ENCODE assay signal across 8 cellular contexts in the genomic region with DNA sequence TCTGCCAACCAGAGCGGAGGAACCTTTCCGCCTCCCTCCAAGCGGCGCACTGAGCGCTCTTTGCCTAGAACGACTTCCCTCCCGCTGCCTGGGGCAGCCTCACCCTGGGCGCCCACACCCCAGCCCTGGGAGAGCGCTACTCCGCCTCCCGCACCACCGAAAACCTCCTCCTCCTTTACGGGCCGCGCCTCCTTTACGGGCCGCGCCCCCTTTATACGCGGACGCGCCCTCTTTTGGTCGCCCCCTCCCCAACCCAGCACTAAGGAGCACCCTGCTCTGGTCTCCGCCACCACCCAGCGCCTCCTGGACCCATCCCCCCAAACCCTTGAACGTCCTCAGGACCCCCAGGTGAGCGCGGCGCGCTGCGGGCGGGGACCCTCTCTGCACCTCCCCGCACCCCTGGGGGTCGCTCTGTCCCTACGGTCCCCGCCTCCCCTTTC. TPM values are rescaled to one million over a fixed set of nuclear protein-coding genes. Genes with fewer than 3 reads are reported as not detected.
DNase-seq lines count a peak whose midpoint lies in the region; ATAC-seq and TF ChIP-seq lines count a peak whose summit lies in the region.

No MANE protein-coding gene starts in this region.

- H3K36me3 ChIP-seq in OCI-LY7 (ENCODE audit: insufficient read depth, low read length) (no peaks in the 10 kb centered on the region), vagina (no peaks in the 10 kb centered on the region)
- H3K36me3 ChIP-seq in naive thymus-derived CD4-positive, alpha-beta T cell (ENCODE audit: control insufficient read depth in 2 of 3, insufficient read depth in 3 of 3, low read length in 3 of 3): no peaks in the 10 kb centered on the region

- no peak for TF ChIP-seq POLR2A in vagina (IDR thresholded peaks at IDR 0.05)

- no peaks in the 10 kb centered on the region for H3K27me3 ChIP-seq in naive thymus-derived CD4-positive, alpha-beta T cell (ENCODE audit: control insufficient read depth in 2 of 2, insufficient read depth in 2 of 2, low read length in 2 of 2)
- no peaks in the 10 kb centered on the region for H3K27me3 ChIP-seq in vagina

- no peaks in the 10 kb centered on the region for H4K20me1 ChIP-seq in OCI-LY7 (ENCODE audit: insufficient read depth, low read length)

- DNase-seq in GM12864 (ENCODE audit: low read depth) (no peak), OCI-LY7 (ENCODE audit: low spot score) (peak; percentile 66), vagina (ENCODE audit: extremely low spot score in 2 of 2) (no peak), inferior parietal cortex (ENCODE audit: extremely low spot score) (no peak), NCI-H187 treated with DMSO at 0.1 percent for 48 hours (lab: John Stamatoyannopoulos, UW) (no peak)
- peak; percentile 38 for DNase-seq in central memory CD4-positive, alpha-beta T cell
- peak in 6 of 9 donors; percentile 7 to 44 (median 28) for DNase-seq in naive thymus-derived CD4-positive, alpha-beta T cell

- intact Hi-C loops in OCI-LY7 (cut with micrococcal nuclease; ENCODE audit: unreplicated experiment): loop anchor here (2.0 kb wide), 1 partner anchor 42 kb away; no protein-coding TSS in a partner anchor
- intact Hi-C loops in naive thymus-derived CD4-positive, alpha-beta T cell (cut with micrococcal nuclease): loop anchor here in 1 of 2 donors (1.0 to 5.0 kb wide), 3 partner anchors 38 to 1881 kb away; a partner anchor contains a TSS
- intact Hi-C loops in vagina (cut with DNase I): no loop called here

- no peak for TF ChIP-seq CTCF in GM12864 (IDR thresholded peaks at IDR 0.05; ENCODE audit: low read depth, low read length, missing control alignments)
- TF ChIP-seq CTCF in OCI-LY7 (conservative IDR thresholded peaks at IDR 0.05; ENCODE audit: low read length): no peak
- TF ChIP-seq CTCF in vagina (IDR thresholded peaks at IDR 0.05): no peak

- no TSS peak for BruUV-seq in OCI-LY7 (replicated peaks; lab: Mats Ljungman, UMichigan)

- no peaks in the 10 kb centered on the region for H3K36me3 Mint-ChIP-seq in naive thymus-derived CD4-positive, alpha-beta T cell

- H3K9me3 ChIP-seq in OCI-LY7 (ENCODE audit: low read length): no peaks in the 10 kb centered on the region
- no peaks in the 10 kb centered on the region for H3K9me3 ChIP-seq in naive thymus-derived CD4-positive, alpha-beta T cell (ENCODE audit: control insufficient read depth in 2 of 3, low read length in 3 of 3)
- H3K9me3 ChIP-seq in vagina: no peaks in the 10 kb centered on the region

- H3K9me3 Mint-ChIP-seq in naive thymus-derived CD4-positive, alpha-beta T cell: peaks cover 0 to 1% (median 0%) of the 10 kb centered on the region in 11 donors

- POLR2A ChIA-PET in OCI-LY7 (lab: Charles Lee): interaction anchor here (1.4 kb wide), 1 partner anchor 43 kb away, joined by 3 read pairs; no protein-coding TSS in a partner anchor
- POLR2A ChIA-PET in naive thymus-derived CD4-positive, alpha-beta T cell (lab: Charles Lee): interaction anchor here (0.9 kb wide), 1 partner anchor 43 kb away, joined by 4 read pairs; no protein-coding TSS in a partner anchor

- peak overlapping the region; percentile 52 for H2AFZ ChIP-seq in OCI-LY7 (ENCODE audit: low read length)

- H3K27ac Mint-ChIP-seq in naive thymus-derived CD4-positive, alpha-beta T cell: peak overlapping the region in 3 of 9 donors; percentile 14 to 21 (median 21)

- H3K4me2 ChIP-seq in OCI-LY7 (ENCODE audit: low read length): peak overlapping the region; percentile 72

- CTCF ChIA-PET in OCI-LY7 (lab: Charles Lee; ENCODE audit: unreplicated experiment): no interaction called here
- CTCF ChIA-PET in naive thymus-derived CD4-positive, alpha-beta T cell (lab: Charles Lee): no interaction called here

- H3K9me2 ChIP-seq in OCI-LY7 (ENCODE audit: insufficient read depth, low read length): no peaks in the 10 kb centered on the region

- H3K4me3 ChIP-seq in GM12864 (ENCODE audit: low read depth, low read length): peak overlapping the region; percentile 49
- H3K4me3 ChIP-seq in OCI-LY7 (ENCODE audit: low read depth, low read length, poor library complexity, severe bottlenecking): peak overlapping the region; percentile 79
- peak overlapping the region; percentile 43 for H3K4me3 ChIP-seq in naive thymus-derived CD4-positive, alpha-beta T cell (ENCODE audit: low read length)
- H3K4me3 ChIP-seq in vagina: peak overlapping the region; percentile 52 to 60

- H3K4me3 Mint-ChIP-seq in naive thymus-derived CD4-positive, alpha-beta T cell: peak overlapping the region; percentile 75 to 89 (median 86)

- peaks cover 30 to 61% (median 48%) of the 10 kb centered on the region in 5 donors for H3K27me3 Mint-ChIP-seq in naive thymus-derived CD4-positive, alpha-beta T cell

- H3K4me1 ChIP-seq in OCI-LY7 (ENCODE audit: insufficient read depth, low read length, poor library complexity, severe bottlenecking) (peaks cover 42% of the 10 kb centered on the region), vagina (peaks cover 32% of the 10 kb centered on the region)
- peaks cover 0 to 3% of the 10 kb centered on the region in 2 donors for H3K4me1 ChIP-seq in naive thymus-derived CD4-positive, alpha-beta T cell (ENCODE audit: control insufficient read depth in 2 of 2, insufficient read depth in 2 of 2, low read length in 2 of 2)

- H3K79me2 ChIP-seq in OCI-LY7 (ENCODE audit: insufficient read depth, low read depth, low read length): no peaks in the 10 kb centered on the region

- peaks cover 4 to 23% (median 16%) of the 10 kb centered on the region in 7 donors for H3K4me1 Mint-ChIP-seq in naive thymus-derived CD4-positive, alpha-beta T cell

- H3K27ac ChIP-seq in OCI-LY7 (ENCODE audit: low read depth, low read length, poor library complexity, severe bottlenecking) (peak overlapping the region; percentile 54), vagina (no peak overlapping the region)
- no peak overlapping the region for H3K27ac ChIP-seq in naive thymus-derived CD4-positive, alpha-beta T cell (ENCODE audit: low read depth, low read length)

- ATAC-seq in naive thymus-derived CD4-positive, alpha-beta T cell: peak; percentile 71
- ATAC-seq in HG03175 (IDR thresholded peaks at IDR 0.05; ENCODE audit: unreplicated experiment): no peak

RNA-seq across cellular contexts. Expression of a gene that starts 0.6 kb away (rescaled TPM):
- total RNA-seq in OCI-LY7 (2014; rRNA removed; shearing (Covaris generic)): 28.8 and 38.8 TPM in 2 replicates
- total RNA-seq in OCI-LY7 (2022) (35.5 and 36.6 TPM in 2 replicates), vagina (32.9 TPM)
- total RNA-seq in naive thymus-derived CD4-positive, alpha-beta T cell: 10 to 100 TPM in 3 of 5 experiments, 1 to 10 TPM in 1, under 1 TPM in 1; 0.90 to 24.5 (median 19.5) TPM
- polyA plus RNA-seq in naive thymus-derived CD4-positive, alpha-beta T cell: 10 to 100 TPM in 1 of 2 donors, under 1 TPM in 1; 0.53 to 19.7 TPM

Comparison
In these comparisons a context has a peak if more than half of its experiments do, and no peak if none do; other contexts are left out.
1. DNase-seq: peak in OCI-LY7 (single experiment), central memory CD4-positive, alpha-beta T cell (single experiment) and naive thymus-derived CD4-positive, alpha-beta T cell (6 of 9); none in GM12864 (single experiment), vagina (0 of 2), inferior parietal cortex (single experiment) and NCI-H187 treated with DMSO at 0.1 percent for 48 hours (single experiment).
2. Peak in every context shown above with its lines, with median percentiles within 50 percentile points of each other: H3K4me3 ChIP-seq.